ENCODE assay signal across 1 cellular context in genomic region chr17:3692346-3692745, GRCh38.
TF ChIP-seq lines count a peak whose summit lies in the region.

No MANE protein-coding gene starts in this region.

TF ChIP-seq in K562, 482 proteins besides CTCF, POLR2A, EP300 and RAD21:
- TF ChIP-seq SMARCC2 (IDR thresholded peaks at IDR 0.05; ENCODE audit: low read depth) (no peak), ZNF121 (CRISPR knock-in tag; conservative IDR thresholded peaks at IDR 0.05) (peak; percentile 81)
